In genomic region chr14:67490201-67490600, GRCh38 we compare ENCODE assay signal across 28 cellular contexts. TPM values are rescaled to one million over a fixed set of nuclear protein-coding genes. Genes with fewer than 3 reads are reported as not detected.
DNase-seq lines count a peak whose midpoint lies in the region; ATAC-seq, FAIRE-seq and TF ChIP-seq lines count a peak whose summit lies in the region.
"Had no signal": no experiment of that assay in that cellular context is flagged by ENCODE, and none has a peak within 500 bp of the region (broad histone marks: within the 10 kb centered on the region; RNA-seq: fewer than 3 reads in every experiment).

No MANE protein-coding gene starts in this region.

- 74% methylated on average over 4 of the region's 4 CpGs for WGBS in HepG2 (ENCODE audit: low lambda C conversion rate)
- WGBS in right lobe of liver (ENCODE audit: insufficient coverage, low coverage, low lambda C conversion rate, missing lambda C conversion rate): 72% methylated on average over 3 of the region's 4 CpGs

- no peak overlapping the region for H3K4me3 ChIP-seq in HepG2 (replicated peaks in 1 of 3; ENCODE audit: insufficient read depth in 1 of 3, low read depth in 2 of 3, low read length in 3 of 3)
- H3K4me3 ChIP-seq in right lobe of liver: no peak overlapping the region
- no peak overlapping the region for H3K4me3 ChIP-seq in kidney (ENCODE audit: low read length in 2 of 2)
- H3K4me3 ChIP-seq: A549, esophagus squamous epithelium, stomach, transverse colon had no signal

- POLR2A ChIA-PET in HepG2 (lab: Yijun Ruan, JAX): no interaction called here
- POLR2A ChIA-PET in WTC11 (lab: Charles Lee): interaction anchor here (1.0 kb wide), 1 partner anchor 33 kb away, joined by 4 read pairs; no protein-coding TSS in a partner anchor
- POLR2A ChIA-PET in activated CD4-positive, alpha-beta memory T cell treated with anti-CD3 and anti-CD28 coated beads for 36 hours (lab: Charles Lee): interaction anchor here (0.6 kb wide), 1 partner anchor 54 kb away, joined by 3 read pairs; no protein-coding TSS in a partner anchor

- BruUV-seq in HepG2 (replicated peaks; lab: Mats Ljungman, UMichigan): no TSS peak

- no peak overlapping the region for H3K4me3 Mint-ChIP-seq in WTC11
- no peak overlapping the region for H3K4me3 Mint-ChIP-seq in activated CD4-positive, alpha-beta memory T cell treated with anti-CD3 and anti-CD28 coated beads for 36 hours
- H3K4me3 Mint-ChIP-seq: H9 had no signal

- peaks cover 8% of the 10 kb centered on the region for H3K4me1 ChIP-seq in HepG2 (ENCODE audit: insufficient read depth, low read length)
- H3K4me1 ChIP-seq in right lobe of liver: no peaks in the 10 kb centered on the region
- peaks cover 0 to 7% of the 10 kb centered on the region in 2 donors for H3K4me1 ChIP-seq in kidney (ENCODE audit: control insufficient read depth in 1 of 2, insufficient read depth in 1 of 2, low read depth in 1 of 2, low read length in 2 of 2)
- H3K4me1 ChIP-seq: A549 had no signal

- ATAC-seq in HepG2 (no peak), right lobe of liver (no peak), WTC11 (no peak)
- ATAC-seq: A549; activated T-helper 17 cell treated with anti-CD3 and anti-CD28 coated beads, Interleukin-2, amount 50 U/mL, for 72 hours; PC-3 had no signal

- TF ChIP-seq POLR2A in HepG2 (IDR thresholded peaks at IDR 0.05; ENCODE audit: insufficient read depth in 1 of 2, low read depth in 2 of 2, low read length in 2 of 2) (no peak), right lobe of liver (IDR thresholded peaks at IDR 0.05) (no peak)

- peaks cover 10% of the 10 kb centered on the region for H3K27me3 Mint-ChIP-seq in WTC11 (ENCODE audit: low read depth)
- peaks cover 1% of the 10 kb centered on the region for H3K27me3 Mint-ChIP-seq in activated CD4-positive, alpha-beta memory T cell treated with anti-CD3 and anti-CD28 coated beads for 36 hours
- H3K27me3 Mint-ChIP-seq: activated naive CD8-positive, alpha-beta T cell; activated T-helper 17 cell treated with anti-CD3 and anti-CD28 coated beads, Interleukin-2, amount 50 U/mL, for 72 hours had no signal

- no peak for TF ChIP-seq EP300 in HepG2 (IDR thresholded peaks at IDR 0.05; ENCODE audit: low read depth in 2 of 2, low read length in 2 of 2)
- no peak for TF ChIP-seq EP300 in HepG2 (CRISPR knock-in tag; IDR thresholded peaks at IDR 0.05; ENCODE audit: borderline replicate concordance)

- H3K27ac ChIP-seq in HepG2 (ENCODE audit: extremely low read length, insufficient read depth, low read length): no peak overlapping the region
- H3K27ac ChIP-seq in right lobe of liver: no peak overlapping the region
- H3K27ac ChIP-seq in kidney (ENCODE audit: low read depth in 2 of 2, low read length in 2 of 2): no peak overlapping the region
- H3K27ac ChIP-seq: A549, esophagus squamous epithelium, stomach, transverse colon had no signal

- H3K4me2 ChIP-seq in HepG2 (ENCODE audit: low read depth, low read length): no peak overlapping the region
- H3K4me2 ChIP-seq: A549 had no signal

- TF ChIP-seq CTCF in HepG2 (CRISPR knock-in tag; IDR thresholded peaks at IDR 0.05) (no peak), right lobe of liver (IDR thresholded peaks at IDR 0.05) (no peak), WTC11 (IDR thresholded peaks at IDR 0.05) (no peak), kidney (IDR thresholded peaks at IDR 0.05; ENCODE audit: borderline replicate concordance, extremely low read depth, insufficient read depth) (no peak)

- H3K27me3 ChIP-seq in HepG2 (ENCODE audit: control insufficient read depth in 1 of 2, insufficient read depth in 2 of 2, low read length in 2 of 2) (peaks cover 0 to 12% of the 10 kb centered on the region in 2 experiments; a peak in 2 of 5 replicates), right lobe of liver (no peaks in the 10 kb centered on the region)
- H3K27me3 ChIP-seq: esophagus squamous epithelium, stomach, transverse colon had no signal

- DNase-seq in HepG2 (ENCODE audit: low spot score) (no peak), right lobe of liver (no peak), WTC11 (ENCODE audit: low spot score) (no peak), kidney (peak; percentile 7), NCI-H128 (lab: John Stamatoyannopoulos, UW; ENCODE audit: unreplicated experiment) (no peak), NCI-H1048 (lab: John Stamatoyannopoulos, UW) (no peak), NCI-H510A treated with DMSO at 0.1 percent for 48 hours (lab: John Stamatoyannopoulos, UW) (no peak)
- DNase-seq in activated CD4-positive, alpha-beta memory T cell treated with anti-CD3 and anti-CD28 coated beads for 36 hours: no peak
- DNase-seq: activated CD4-positive, alpha-beta T cell treated with anti-CD3 and anti-CD28 coated beads for 48 hours; esophagus squamous epithelium; H9; mammary epithelial cell; MM.1S; NCI-H1694 treated with DMSO at 0.1 percent for 48 hours; NCI-H345; PC-3; Right ventricle myocardium superior; stimulated activated CD4-positive, alpha-beta T cell treated with anti-CD3 and anti-CD28 coated beads, Interleukin-4, amount 100 ng/mL, for 1 hour; stomach; SW 1271; transverse colon had no signal

- in situ Hi-C loops in HepG2 (cut with HindIII; ENCODE audit: extremely low pct_ligation_motif_present, low pct_unique_long_range_greater_than_20kb): no loop called here

- intact Hi-C loops in HepG2 (cut with micrococcal nuclease; ENCODE audit: unreplicated experiment): no loop called here
- intact Hi-C loops in right lobe of liver (cut with DNase I): no loop called here
- intact Hi-C loops in kidney (cut with DNase I): no loop called here
- intact Hi-C loops in activated CD4-positive, alpha-beta memory T cell treated with anti-CD3 and anti-CD28 coated beads for 36 hours (cut with micrococcal nuclease): no loop called here

- H3K4me1 Mint-ChIP-seq in WTC11: peaks cover 23% of the 10 kb centered on the region
- peaks cover 40% of the 10 kb centered on the region for H3K4me1 Mint-ChIP-seq in activated CD4-positive, alpha-beta memory T cell treated with anti-CD3 and anti-CD28 coated beads for 36 hours (ENCODE audit: low read depth)

- no peaks in the 10 kb centered on the region for H3K36me3 ChIP-seq in HepG2 (replicated peaks in 1 of 2; ENCODE audit: control insufficient read depth in 1 of 2, insufficient read depth in 2 of 2, low read length in 2 of 2)
- no peaks in the 10 kb centered on the region for H3K36me3 ChIP-seq in right lobe of liver
- H3K36me3 ChIP-seq in kidney (ENCODE audit: control insufficient read depth in 1 of 2, insufficient read depth in 2 of 2, low read length in 2 of 2): no peaks in the 10 kb centered on the region
- H3K36me3 ChIP-seq: esophagus squamous epithelium, transverse colon had no signal

- peaks cover 18% of the 10 kb centered on the region for H3K9me3 Mint-ChIP-seq in WTC11
- peaks cover 21% of the 10 kb centered on the region for H3K9me3 Mint-ChIP-seq in activated CD4-positive, alpha-beta memory T cell treated with anti-CD3 and anti-CD28 coated beads for 36 hours
- H3K9me3 Mint-ChIP-seq: activated T-helper 17 cell treated with anti-CD3 and anti-CD28 coated beads, Interleukin-2, amount 50 U/mL, for 72 hours had no signal

- no peak overlapping the region for H3K27ac Mint-ChIP-seq in WTC11
- H3K27ac Mint-ChIP-seq in activated CD4-positive, alpha-beta memory T cell treated with anti-CD3 and anti-CD28 coated beads for 36 hours: no peak overlapping the region
- H3K27ac Mint-ChIP-seq: activated naive CD8-positive, alpha-beta T cell; activated T-helper 17 cell treated with anti-CD3 and anti-CD28 coated beads, Interleukin-2, amount 50 U/mL, for 72 hours; H9 had no signal

- H3K36me3 Mint-ChIP-seq in WTC11: peaks cover 18% of the 10 kb centered on the region
- H3K36me3 Mint-ChIP-seq in activated CD4-positive, alpha-beta memory T cell treated with anti-CD3 and anti-CD28 coated beads for 36 hours: peaks cover 10% of the 10 kb centered on the region

- H3K9ac ChIP-seq in HepG2 (ENCODE audit: insufficient read depth, low read depth, low read length) (no peak overlapping the region), kidney (ENCODE audit: low read length in 2 of 2) (no peak overlapping the region)

- H4K20me1 ChIP-seq in HepG2 (ENCODE audit: insufficient read depth, low read length): no peaks in the 10 kb centered on the region

- H2AFZ ChIP-seq in HepG2 (ENCODE audit: low read length): no peak overlapping the region

- TF ChIP-seq RAD21 in HepG2 (CRISPR knock-in tag; IDR thresholded peaks at IDR 0.05): no peak

- H3K9me3 ChIP-seq in HepG2 (ENCODE audit: low read length) (peaks cover 11% of the 10 kb centered on the region), right lobe of liver (peaks cover 0 to 5% (median 0%) of the 10 kb centered on the region in 4 donors), kidney (ENCODE audit: control insufficient read depth in 1 of 2, low read length in 2 of 2) (peaks cover 0 to 4% of the 10 kb centered on the region in 2 donors)

- FAIRE-seq in HepG2 (lab: Jason Lieb, UNC): no peak
- FAIRE-seq in kidney (lab: Jason Lieb, UNC): no peak
- FAIRE-seq: A549, astrocyte, G401.6, GM18507, TTC549 had no signal

- CTCF ChIA-PET in HepG2 (lab: Yijun Ruan, JAX; ENCODE audit: low intra/inter-chr PET ratio, low total read pairs): no interaction called here
- CTCF ChIA-PET in WTC11 (lab: Charles Lee): no interaction called here
- CTCF ChIA-PET in activated CD4-positive, alpha-beta memory T cell treated with anti-CD3 and anti-CD28 coated beads for 36 hours (lab: Charles Lee): no interaction called here

- H3K79me2 ChIP-seq in HepG2 (ENCODE audit: insufficient read depth, low read length): no peaks in the 10 kb centered on the region

RNA-seq across cellular contexts. Expression of gene TMEM229B, which starts 1.7 kb away (rescaled TPM):
- total RNA-seq in HepG2 (2016; rRNA removed; fragmentation: Illumina TruSeq; extraction: Trizol): 0.93 and 1.1 TPM in 2 replicates
- total RNA-seq in HepG2 (2016; cell fraction: cytosol; rRNA removed; fragmentation: Illumina TruSeq; extraction: Trizol; ENCODE audit: low read depth): 0.10 and 0.26 TPM in 2 replicates
- total RNA-seq in HepG2 (2016; cell fraction: insoluble cytoplasmic fraction; rRNA removed; fragmentation: Illumina TruSeq; extraction: Trizol): 0.62 and 1.1 TPM in 2 replicates
- 0.46 and 0.55 TPM in 2 replicates for total RNA-seq in HepG2 (2016; cell fraction: membrane; rRNA removed; fragmentation: Illumina TruSeq; extraction: Trizol)
- total RNA-seq in HepG2 (2016; cell fraction: nucleus; rRNA removed; fragmentation: Illumina TruSeq; extraction: Trizol): 0.47 and 0.75 TPM in 2 replicates
- 0.69 and 1.6 TPM in 2 replicates for polyA plus RNA-seq in HepG2 (2011; rRNA removed)
- polyA plus RNA-seq in HepG2 (2011; cell fraction: cytosol; rRNA removed): 0.97 and 1.3 TPM in 2 replicates
- polyA plus RNA-seq in HepG2 (2011; cell fraction: nucleus; rRNA removed): 0.92 and 1.5 TPM in 2 replicates
- polyA plus RNA-seq in HepG2 (2012): 0.59 and 2.0 TPM in 2 replicates
- 0.05 and 0.12 TPM in 2 replicates for polyA plus RNA-seq in HepG2 (2016; cell fraction: cytosol; fragmentation: Illumina TruSeq; extraction: Trizol; ENCODE audit: low read depth)
- 0.37 and 1.0 TPM in 2 replicates for polyA plus RNA-seq in HepG2 (2016; cell fraction: insoluble cytoplasmic fraction; fragmentation: Illumina TruSeq; extraction: Trizol; ENCODE audit: low read depth)
- 0.29 and 0.74 TPM in 2 replicates for polyA plus RNA-seq in HepG2 (2016; cell fraction: membrane; fragmentation: Illumina TruSeq; extraction: Trizol; ENCODE audit: low read depth)
- polyA plus RNA-seq in HepG2 (2016; cell fraction: nucleus; fragmentation: Illumina TruSeq; extraction: Trizol; ENCODE audit: insufficient read depth, low read depth): 0.71 and 1.0 TPM in 2 replicates
- 0.19 and 7.1 TPM in 2 replicates for polyA minus RNA-seq in HepG2 (2011; rRNA and poly(A)+ RNA removed; ENCODE audit: low replicate concordance)
- 0.44 and 1.3 TPM in 2 replicates for polyA minus RNA-seq in HepG2 (2011; cell fraction: cytosol; rRNA and poly(A)+ RNA removed)
- polyA minus RNA-seq in HepG2 (2011; cell fraction: nucleus; rRNA and poly(A)+ RNA removed): 3.2 and 4.6 TPM in 2 replicates
- 1 to 10 TPM in 3 of 6 experiments, under 1 TPM in 3; 0.06 to 1.8 (median 1.2) TPM for total RNA-seq in right lobe of liver
- total RNA-seq in WTC11 (2021): 0.69 to 0.90 TPM (median 0.87 TPM) in 3 replicates
- total RNA-seq in kidney: 7.8 TPM
- polyA plus RNA-seq in kidney (ENCODE audit: insufficient read depth, low read depth, low replicate concordance): 3.1 TPM
- total RNA-seq in activated CD4-positive, alpha-beta memory T cell treated with anti-CD3 and anti-CD28 coated beads for 36 hours: 1 to 10 TPM in 1 of 2 experiments, under 1 TPM in 1; 0.93 to 1.1 TPM
- total RNA-seq: PC-3 had no signal

RNA-seq across cellular contexts. Expression of gene PLEKHH1, which starts 42.9 kb away (rescaled TPM):
- total RNA-seq in HepG2 (2016; rRNA removed; fragmentation: Illumina TruSeq; extraction: Trizol) (4.8 and 8.6 TPM in 2 replicates), right lobe of liver (1 to 10 TPM; 1.9 to 4.1 (median 3.0) TPM), WTC11 (2021) (45.4 to 49.8 TPM (median 48.3 TPM) in 3 replicates), kidney (26.2 TPM)
- 3.3 and 4.8 TPM in 2 replicates for total RNA-seq in HepG2 (2016; cell fraction: cytosol; rRNA removed; fragmentation: Illumina TruSeq; extraction: Trizol; ENCODE audit: low read depth)
- 4.6 and 7.6 TPM in 2 replicates for total RNA-seq in HepG2 (2016; cell fraction: insoluble cytoplasmic fraction; rRNA removed; fragmentation: Illumina TruSeq; extraction: Trizol)
- 3.6 and 3.9 TPM in 2 replicates for total RNA-seq in HepG2 (2016; cell fraction: membrane; rRNA removed; fragmentation: Illumina TruSeq; extraction: Trizol)
- 12.0 and 12.8 TPM in 2 replicates for total RNA-seq in HepG2 (2016; cell fraction: nucleus; rRNA removed; fragmentation: Illumina TruSeq; extraction: Trizol)
- polyA plus RNA-seq in HepG2 (2011; rRNA removed) (15.4 and 15.8 TPM in 2 replicates), kidney (ENCODE audit: insufficient read depth, low read depth, low replicate concordance) (9.1 TPM)
- 5.2 and 5.8 TPM in 2 replicates for polyA plus RNA-seq in HepG2 (2011; cell fraction: cytosol; rRNA removed)
- polyA plus RNA-seq in HepG2 (2011; cell fraction: nucleus; rRNA removed): 49.9 and 50.8 TPM in 2 replicates
- polyA plus RNA-seq in HepG2 (2012): 7.8 and 9.0 TPM in 2 replicates
- 0.53 and 0.76 TPM in 2 replicates for polyA plus RNA-seq in HepG2 (2016; cell fraction: cytosol; fragmentation: Illumina TruSeq; extraction: Trizol; ENCODE audit: low read depth)
- 4.0 and 7.4 TPM in 2 replicates for polyA plus RNA-seq in HepG2 (2016; cell fraction: insoluble cytoplasmic fraction; fragmentation: Illumina TruSeq; extraction: Trizol; ENCODE audit: low read depth)
- polyA plus RNA-seq in HepG2 (2016; cell fraction: membrane; fragmentation: Illumina TruSeq; extraction: Trizol; ENCODE audit: low read depth): 1.5 TPM in 2 replicates
- polyA plus RNA-seq in HepG2 (2016; cell fraction: nucleus; fragmentation: Illumina TruSeq; extraction: Trizol; ENCODE audit: insufficient read depth, low read depth): 35.8 and 36.7 TPM in 2 replicates
- polyA minus RNA-seq in HepG2 (2011; rRNA and poly(A)+ RNA removed; ENCODE audit: low replicate concordance): 14.0 and 15.2 TPM in 2 replicates
- polyA minus RNA-seq in HepG2 (2011; cell fraction: cytosol; rRNA and poly(A)+ RNA removed): 4.4 and 6.2 TPM in 2 replicates
- 22.7 and 29.6 TPM in 2 replicates for polyA minus RNA-seq in HepG2 (2011; cell fraction: nucleus; rRNA and poly(A)+ RNA removed)
- 1 to 10 TPM; 1.7 to 1.9 TPM for total RNA-seq in activated CD4-positive, alpha-beta memory T cell treated with anti-CD3 and anti-CD28 coated beads for 36 hours

Comparison
In these comparisons a context has a peak if more than half of its experiments do, and no peak if none do; other contexts are left out.
1. Of the 50 proteins assayed by ChIP-seq in both HepG2 and WTC11: peak only in HepG2: none; only in WTC11: none; in both: ZNF317; in neither: 49.